9 cellular contexts compared by ENCODE assay signal in genomic region chr5:150511641-150512367, GRCh38. TPM values are rescaled to one million over a fixed set of nuclear protein-coding genes. Genes with fewer than 3 reads are reported as not detected.
DNase-seq lines count a peak whose midpoint lies in the region; ATAC-seq and TF ChIP-seq lines count a peak whose summit lies in the region.
"Had no signal": no experiment of that assay in that cellular context is flagged by ENCODE, and none has a peak within 500 bp of the region (broad histone marks: within the 10 kb centered on the region; RNA-seq: fewer than 3 reads in every experiment).

No MANE protein-coding gene starts in this region.

- no peak for TF ChIP-seq CTCF in liver (IDR thresholded peaks at IDR 0.05; ENCODE audit: low read depth, low read length, missing input control)
- TF ChIP-seq CTCF in transverse colon (IDR thresholded peaks at IDR 0.05): no peak

- H3K9me3 ChIP-seq in MG63 (no peaks in the 10 kb centered on the region), liver (ENCODE audit: control insufficient read depth in 4 of 4, low read length in 3 of 4) (no peaks in the 10 kb centered on the region), transverse colon (no peaks in the 10 kb centered on the region)

- WGBS in liver: 43% methylated on average over 6 of the region's 6 CpGs
- WGBS in transverse colon (ENCODE audit: low coverage in 1 of 2), 2 donors: 40 to 46% methylated on average over 1 to 6 of the region's 6 CpGs

- H3K9ac ChIP-seq in liver (ENCODE audit: low read depth in 1 of 2, low read length in 2 of 2): peak overlapping the region; percentile 24 to 65

- in situ Hi-C loops in transverse colon (cut with MboI; ENCODE audit: low pct_ligation_motif_present in 1 of 4, low pct_unique_long_range_greater_than_20kb in 1 of 4, low sequenced_read_pairs in 3 of 4): no loop called here

- H3K4me1 ChIP-seq in liver (ENCODE audit: control insufficient read depth in 4 of 4, insufficient read depth in 4 of 4, low read length in 3 of 4) (peaks cover 61 to 91% (median 85%) of the 10 kb centered on the region in 4 donors), transverse colon (peaks cover 58 to 86% (median 80%) of the 10 kb centered on the region in 4 donors)

- no peaks in the 10 kb centered on the region for H3K27me3 ChIP-seq in MG63
- no peaks in the 10 kb centered on the region for H3K27me3 ChIP-seq in liver (ENCODE audit: control insufficient read depth in 4 of 4, insufficient read depth in 4 of 4, low read length in 3 of 4)
- H3K27me3 ChIP-seq in transverse colon: no peaks in the 10 kb centered on the region

- H3K4me3 ChIP-seq in MG63 (no peak overlapping the region), liver (ENCODE audit: low read depth in 1 of 3, low read length in 3 of 3) (no peak overlapping the region), transverse colon (no peak overlapping the region)

- peaks cover 74% of the 10 kb centered on the region for H3K36me3 ChIP-seq in MG63
- peaks cover 0 to 2% (median under 1%) of the 10 kb centered on the region in 4 donors for H3K36me3 ChIP-seq in liver (ENCODE audit: control insufficient read depth in 4 of 4, insufficient read depth in 3 of 4, low read depth in 1 of 4, low read length in 3 of 4)
- no peaks in the 10 kb centered on the region for H3K36me3 ChIP-seq in transverse colon

- no peak for TF ChIP-seq RAD21 in liver (IDR thresholded peaks at IDR 0.05)

- H3K27ac ChIP-seq in liver (ENCODE audit: low read depth in 1 of 2, low read length in 2 of 2) (peak overlapping the region; percentile 90), transverse colon (peak overlapping the region; percentile 84 to 92 (median 84))

- peak; percentile 34 for TF ChIP-seq POLR2A in transverse colon (IDR thresholded peaks at IDR 0.05)

- TF ChIP-seq EP300 in transverse colon (IDR thresholded peaks at IDR 0.05; ENCODE audit: low read depth): no peak

- no peak for ATAC-seq in HG03039 (IDR thresholded peaks at IDR 0.05; ENCODE audit: unreplicated experiment)
- ATAC-seq: activated CD8-positive, alpha-beta memory T cell treated with anti-CD3 and anti-CD28 coated beads, Interleukin-2, amount 10 ng/mL, durations not matched to agents 7 days and 5 days had no signal

- intact Hi-C loops in transverse colon (cut with DNase I; ENCODE audit: low total_unique reads): no loop called here

- peak; percentile 96 for DNase-seq in MG63
- peak; percentile 68 for DNase-seq in dedifferentiated amniotic fluid mesenchymal stem cell (ENCODE audit: extremely low spot score)
- peak; percentile 93 for DNase-seq in transverse colon
- DNase-seq in NCI-H748 (lab: John Stamatoyannopoulos, UW; ENCODE audit: unreplicated experiment): no peak
- DNase-seq in NCI-H128 (lab: John Stamatoyannopoulos, UW; ENCODE audit: unreplicated experiment): no peak
- no peak for DNase-seq in NCI-H187 treated with DMSO at 0.1 percent for 48 hours (lab: John Stamatoyannopoulos, UW)
- DNase-seq: activated CD8-positive, alpha-beta memory T cell treated with anti-CD3 and anti-CD28 coated beads, Interleukin-2, amount 10 ng/mL, durations not matched to agents 7 days and 5 days had no signal

TF ChIP-seq in liver, 16 proteins besides CTCF, POLR2A, EP300 and RAD21:
- TF ChIP-seq GABPA (IDR thresholded peaks at IDR 0.05 in 1 of 2, conservative IDR thresholded peaks at IDR 0.05 in 1 of 2): no peak
- TF ChIP-seq FOXA2 (IDR thresholded peaks at IDR 0.05): no peak
- TF ChIP-seq REST (IDR thresholded peaks at IDR 0.05): no peak
- TF ChIP-seq SP1 (IDR thresholded peaks at IDR 0.05): no peak
- no peak for TF ChIP-seq ZBTB33 (IDR thresholded peaks at IDR 0.05)
- TF ChIP-seq EGR1 (IDR thresholded peaks at IDR 0.05; ENCODE audit: low read depth in 2 of 2): no peak
- TF ChIP-seq FOXA1 (IDR thresholded peaks at IDR 0.05): no peak
- TF ChIP-seq NR2F2 (IDR thresholded peaks at IDR 0.05): no peak
- TF ChIP-seq JUND (IDR thresholded peaks at IDR 0.05): no peak
- no peak for TF ChIP-seq TAF1 (conservative IDR thresholded peaks at IDR 0.05)
- no peak for TF ChIP-seq MAX (IDR thresholded peaks at IDR 0.05)

RNA-seq across cellular contexts. Expression of gene NDST1, which starts 3.9 kb away (rescaled TPM):
- 101 and 142 TPM in 2 replicates for total RNA-seq in MG63 (2014; rRNA removed; shearing (Covaris generic); ENCODE audit: low replicate concordance)
- total RNA-seq in liver: 100 to 1,000 TPM in 1 of 2 donors, 10 to 100 TPM in 1; 39.5 to 103 TPM
- polyA plus RNA-seq in liver: 10 to 100 TPM; 10.3 to 38.5 TPM
- total RNA-seq in transverse colon: 100 to 1,000 TPM in 1 of 4 donors, 10 to 100 TPM in 3; 68.8 to 104 (median 96.4) TPM

Comparison
In these comparisons a context has a peak if more than half of its experiments do, and no peak if none do; other contexts are left out.
1. DNase-seq: peak in MG63 (single experiment), dedifferentiated amniotic fluid mesenchymal stem cell (single experiment) and transverse colon (single experiment); none in NCI-H748 (single experiment), NCI-H128 (single experiment) and NCI-H187 treated with DMSO at 0.1 percent for 48 hours (single experiment).